Comparison of ENCODE assay signal across 2 cellular contexts in genomic region chr1:6249732-6250689, GRCh38.
TF ChIP-seq lines count a peak whose summit lies in the region.

No MANE protein-coding gene starts in this region.

TF ChIP-seq in HCT116, 20 proteins besides CTCF, POLR2A, EP300 and RAD21:
- TF ChIP-seq ELF1 (IDR thresholded peaks at IDR 0.05; ENCODE audit: borderline replicate concordance, low read depth), result no peak
- TF ChIP-seq FOSL1 (IDR thresholded peaks at IDR 0.05; ENCODE audit: low read depth), result no peak
- TF ChIP-seq, protein P1, sequence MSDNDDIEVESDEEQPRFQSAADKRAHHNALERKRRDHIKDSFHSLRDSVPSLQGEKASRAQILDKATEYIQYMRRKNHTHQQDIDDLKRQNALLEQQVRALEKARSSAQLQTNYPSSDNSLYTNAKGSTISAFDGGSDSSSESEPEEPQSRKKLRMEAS (IDR thresholded peaks at IDR 0.05), result no peak
- no peak for TF ChIP-seq EZH2phosphoT487 (IDR thresholded peaks at IDR 0.05; ENCODE audit: borderline replicate concordance)
- no peak for TF ChIP-seq TCF7L2 (IDR thresholded peaks at IDR 0.05; ENCODE audit: borderline replicate concordance, extremely low read depth, insufficient read depth, insufficient read length)
- no peak for TF ChIP-seq JUND (IDR thresholded peaks at IDR 0.05)
TF ChIP-seq in HCT116: peak in this region for 0.

TF ChIP-seq in endothelial cell of umbilical vein, 7 proteins besides CTCF, POLR2A, EP300 and RAD21:
- TF ChIP-seq EZH2 (IDR thresholded peaks at IDR 0.05; ENCODE audit: borderline replicate concordance, low read depth, low read length, severe bottlenecking), result peak; percentile 89
- no peak for TF ChIP-seq FOS (IDR thresholded peaks at IDR 0.05; ENCODE audit: borderline replicate concordance, insufficient read depth, low read length)
